Comparison of ENCODE assay signal across 8 cellular contexts in the genomic region with DNA sequence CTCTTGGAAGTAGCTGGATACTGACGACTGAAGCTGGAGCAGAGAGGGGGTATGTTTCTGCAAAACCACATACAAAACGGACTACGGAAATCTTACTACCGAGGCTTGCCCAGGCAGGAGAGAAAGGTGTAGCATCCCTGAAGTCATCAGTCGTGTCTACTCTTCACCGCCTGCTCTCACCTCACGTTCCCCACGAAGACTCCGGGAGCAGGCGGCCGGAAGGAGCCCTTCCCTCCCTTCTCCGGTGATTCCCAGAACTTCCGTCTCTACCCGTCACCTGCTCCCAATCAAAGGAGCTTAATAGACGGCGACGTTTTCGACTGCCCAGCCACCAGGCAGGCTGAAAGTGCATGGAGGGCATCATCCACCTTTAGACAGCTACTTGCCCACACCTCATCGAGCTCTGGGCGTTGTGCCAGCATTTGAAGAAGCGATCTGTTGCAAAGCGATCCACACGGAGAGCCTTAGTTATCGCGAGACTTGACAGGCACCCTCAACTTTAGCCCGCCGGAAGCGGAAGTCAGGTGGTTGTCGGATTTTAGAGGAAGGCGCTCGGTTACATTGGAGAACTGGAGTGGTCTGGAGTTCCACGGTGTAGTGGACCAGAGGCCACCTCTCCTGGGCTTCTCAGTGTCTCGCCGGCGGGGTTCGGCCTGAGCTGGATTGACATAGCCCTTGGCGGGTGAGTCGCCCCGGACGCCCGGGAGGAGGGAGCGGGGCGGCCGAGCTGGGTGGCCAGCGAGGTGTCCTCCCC. TPM values are rescaled to one million over a fixed set of nuclear protein-coding genes. Genes with fewer than 3 reads are reported as not detected.
DNase-seq lines count a peak whose midpoint lies in the region; ATAC-seq and TF ChIP-seq lines count a peak whose summit lies in the region.

RAMAC (plus strand) TSS at position 523 of the 754 bp plus-strand sequence. CDS start 2,809 bp downstream, outside the sequence.

- in situ Hi-C loops in KBM-7 (cut with MboI; ENCODE audit: low pct_unique_long_range_greater_than_20kb, low sequenced_read_pairs): no loop called here

- H3K27ac ChIP-seq in esophagus muscularis mucosa (replicated peaks in 1 of 4) (peak within 1 kb of the TSS; percentile 56 to 82 (median 75)), muscle layer of duodenum (ENCODE audit: low read length) (peak within 1 kb of the TSS; percentile 76)

- TF ChIP-seq POLR2A in esophagus muscularis mucosa (IDR thresholded peaks at IDR 0.05; ENCODE audit: low read depth): no peak

- WGBS in esophagus muscularis mucosa: 6% methylated on average over 17 of the region's 45 CpGs

- no peak for TF ChIP-seq EP300 in esophagus muscularis mucosa (IDR thresholded peaks at IDR 0.05)

- intact Hi-C loops in esophagus muscularis mucosa (cut with DNase I): no loop called here

- ATAC-seq in GM21717 (IDR thresholded peaks at IDR 0.05; ENCODE audit: unreplicated experiment): peak; percentile 96
- peak; percentile 95 to 96 for ATAC-seq in activated T-cell treated with anti-CD3 and anti-CD28 coated beads, Interleukin-2, amount 50 U/mL, for 4 hours

- no peak for TF ChIP-seq CTCF in esophagus muscularis mucosa (IDR thresholded peaks at IDR 0.05)

- peaks cover 27% of the 10 kb centered on the region for H3K4me1 Mint-ChIP-seq in activated T-cell treated with anti-CD3 and anti-CD28 coated beads, Interleukin-2, amount 50 U/mL, for 4 hours (ENCODE audit: low read depth)

- peak within 1 kb of the TSS; percentile 98 for H3K4me3 Mint-ChIP-seq in activated T-cell treated with anti-CD3 and anti-CD28 coated beads, Interleukin-2, amount 50 U/mL, for 4 hours

- peak within 1 kb of the TSS; percentile 73 to 89 (median 82) for H3K4me3 ChIP-seq in esophagus muscularis mucosa
- H3K4me3 ChIP-seq in muscle layer of duodenum (ENCODE audit: low read depth in 1 of 2, low read length in 2 of 2): peak within 1 kb of the TSS; percentile 97 to 100

- H3K27me3 ChIP-seq in esophagus muscularis mucosa (no peaks in the 10 kb centered on the region), muscle layer of duodenum (ENCODE audit: low read depth, low read length) (no peaks in the 10 kb centered on the region)

- H3K4me1 ChIP-seq in esophagus muscularis mucosa (peaks cover 14 to 22% (median 21%) of the 10 kb centered on the region in 4 donors), muscle layer of duodenum (ENCODE audit: control insufficient read depth in 1 of 2, insufficient read depth in 2 of 2, low read length in 2 of 2) (peaks cover 6 to 14% of the 10 kb centered on the region in 2 donors)

- H3K9me3 ChIP-seq in esophagus muscularis mucosa (no peaks in the 10 kb centered on the region), muscle layer of duodenum (ENCODE audit: control insufficient read depth in 1 of 2, low read length in 2 of 2) (no peaks in the 10 kb centered on the region)

- H3K9me3 Mint-ChIP-seq in activated T-cell treated with anti-CD3 and anti-CD28 coated beads, Interleukin-2, amount 50 U/mL, for 4 hours: no peaks in the 10 kb centered on the region

- peaks cover 19% of the 10 kb centered on the region for H3K36me3 Mint-ChIP-seq in activated T-cell treated with anti-CD3 and anti-CD28 coated beads, Interleukin-2, amount 50 U/mL, for 4 hours (ENCODE audit: insufficient read depth)

- DNase-seq in DMS53 (lab: John Stamatoyannopoulos, UW) (peak; percentile 95), KBM-7 (peak; percentile 99), esophagus muscularis mucosa (ENCODE audit: extremely low spot score) (peak; percentile 98)
- DNase-seq in activated T-cell treated with anti-CD3 and anti-CD28 coated beads, Interleukin-2, amount 50 U/mL, for 4 hours: peak; percentile 88
- DNase-seq in stimulated activated CD8-positive, alpha-beta memory T cell treated with anti-CD3 and anti-CD28 coated beads, Interleukin-7, amount 100 ng/mL, for 4 hours (ENCODE audit: low read depth in 2 of 2): peak; percentile 85 to 92

- H3K27me3 Mint-ChIP-seq in activated T-cell treated with anti-CD3 and anti-CD28 coated beads, Interleukin-2, amount 50 U/mL, for 4 hours (ENCODE audit: low read depth): no peaks in the 10 kb centered on the region

- H3K36me3 ChIP-seq in esophagus muscularis mucosa: peaks cover 0 to 29% (median 18%) of the 10 kb centered on the region in 4 donors
- peaks cover 3 to 11% of the 10 kb centered on the region in 2 donors for H3K36me3 ChIP-seq in muscle layer of duodenum (ENCODE audit: control insufficient read depth in 1 of 2, insufficient read depth in 2 of 2, low read length in 2 of 2)

TF ChIP-seq in PFSK-1, 5 proteins besides CTCF, POLR2A, EP300 and RAD21:
- TF ChIP-seq POLR2AphosphoS5 (IDR thresholded peaks at IDR 0.05; ENCODE audit: low read depth, low read length) (peak; percentile 76), SIN3A (IDR thresholded peaks at IDR 0.05; ENCODE audit: borderline replicate concordance, insufficient read depth, low read length) (0 out of 2 replicates have a peak, but pooled peaks have one; percentile 71), FOXP2 (optimal IDR thresholded peaks at IDR 0.05; ENCODE audit: borderline replicate concordance, extremely low read depth, extremely low read length, insufficient read depth) (no peak), TAF1 (IDR thresholded peaks at IDR 0.05; ENCODE audit: borderline replicate concordance, insufficient read depth, low read length) (peak; percentile 71; the same call in 1 of the 2 replicates)
- TF ChIP-seq, protein P1, sequence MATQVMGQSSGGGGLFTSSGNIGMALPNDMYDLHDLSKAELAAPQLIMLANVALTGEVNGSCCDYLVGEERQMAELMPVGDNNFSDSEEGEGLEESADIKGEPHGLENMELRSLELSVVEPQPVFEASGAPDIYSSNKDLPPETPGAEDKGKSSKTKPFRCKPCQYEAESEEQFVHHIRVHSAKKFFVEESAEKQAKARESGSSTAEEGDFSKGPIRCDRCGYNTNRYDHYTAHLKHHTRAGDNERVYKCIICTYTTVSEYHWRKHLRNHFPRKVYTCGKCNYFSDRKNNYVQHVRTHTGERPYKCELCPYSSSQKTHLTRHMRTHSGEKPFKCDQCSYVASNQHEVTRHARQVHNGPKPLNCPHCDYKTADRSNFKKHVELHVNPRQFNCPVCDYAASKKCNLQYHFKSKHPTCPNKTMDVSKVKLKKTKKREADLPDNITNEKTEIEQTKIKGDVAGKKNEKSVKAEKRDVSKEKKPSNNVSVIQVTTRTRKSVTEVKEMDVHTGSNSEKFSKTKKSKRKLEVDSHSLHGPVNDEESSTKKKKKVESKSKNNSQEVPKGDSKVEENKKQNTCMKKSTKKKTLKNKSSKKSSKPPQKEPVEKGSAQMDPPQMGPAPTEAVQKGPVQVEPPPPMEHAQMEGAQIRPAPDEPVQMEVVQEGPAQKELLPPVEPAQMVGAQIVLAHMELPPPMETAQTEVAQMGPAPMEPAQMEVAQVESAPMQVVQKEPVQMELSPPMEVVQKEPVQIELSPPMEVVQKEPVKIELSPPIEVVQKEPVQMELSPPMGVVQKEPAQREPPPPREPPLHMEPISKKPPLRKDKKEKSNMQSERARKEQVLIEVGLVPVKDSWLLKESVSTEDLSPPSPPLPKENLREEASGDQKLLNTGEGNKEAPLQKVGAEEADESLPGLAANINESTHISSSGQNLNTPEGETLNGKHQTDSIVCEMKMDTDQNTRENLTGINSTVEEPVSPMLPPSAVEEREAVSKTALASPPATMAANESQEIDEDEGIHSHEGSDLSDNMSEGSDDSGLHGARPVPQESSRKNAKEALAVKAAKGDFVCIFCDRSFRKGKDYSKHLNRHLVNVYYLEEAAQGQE (IDR thresholded peaks at IDR 0.05; ENCODE audit: insufficient read depth in 1 of 2, low read depth in 2 of 2, low read length in 2 of 2): peak in 1 of 2 experiments; percentile 61; a peak in 1 of 4 replicates

RNA-seq across cellular contexts. Expression of gene RAMAC, which starts in this region (rescaled TPM):
- polyA plus RNA-seq in PFSK-1 (2012; ENCODE audit: insufficient read length, low read depth): 24.6 TPM
- 10 to 100 TPM; 23.0 to 28.5 (median 28.4) TPM for total RNA-seq in activated T-cell treated with anti-CD3 and anti-CD28 coated beads, Interleukin-2, amount 50 U/mL, for 4 hours
- 10 to 100 TPM; 17.2 to 23.2 (median 19.8) TPM for total RNA-seq in esophagus muscularis mucosa

Comparison
In these comparisons a context has a peak if more than half of its experiments do, and no peak if none do; other contexts are left out.
1. Peak in every context shown above with its lines: DNase-seq, ATAC-seq, H3K4me3 ChIP-seq and H3K27ac ChIP-seq.